Comparison of ENCODE assay signal across 1 cellular context in genomic region chr2:26457241-26457666, GRCh38.
A peak's percentile ranks its signal among the peaks of the same experiment; 100 is the strongest.
TF ChIP-seq lines count a peak whose summit lies in the region.

No MANE protein-coding gene starts in this region.

TF ChIP-seq in HepG2, 621 proteins besides CTCF, POLR2A, EP300 and RAD21 (continued from another document):
- TF ChIP-seq ZBTB4 (CRISPR knock-in tag; IDR thresholded peaks at IDR 0.05; ENCODE audit: borderline replicate concordance) (no peak), EEA1 (CRISPR knock-in tag; IDR thresholded peaks at IDR 0.05; ENCODE audit: borderline replicate concordance) (no peak), ZNF564 (CRISPR knock-in tag; IDR thresholded peaks at IDR 0.05) (0 out of 2 replicates have a peak, but pooled peaks have one; percentile 10), HBP1 (CRISPR knock-in tag; IDR thresholded peaks at IDR 0.05; ENCODE audit: low read depth) (peak; percentile 49; the same call in 1 of the 2 replicates), REPIN1 (CRISPR knock-in tag; IDR thresholded peaks at IDR 0.05; ENCODE audit: borderline replicate concordance, low read depth) (0 out of 2 replicates have a peak, but pooled peaks have one; percentile 30), ZNF660 (CRISPR knock-in tag; IDR thresholded peaks at IDR 0.05; ENCODE audit: borderline replicate concordance, low read depth) (no peak)
